13 cellular contexts compared by ENCODE assay signal in the genomic region with DNA sequence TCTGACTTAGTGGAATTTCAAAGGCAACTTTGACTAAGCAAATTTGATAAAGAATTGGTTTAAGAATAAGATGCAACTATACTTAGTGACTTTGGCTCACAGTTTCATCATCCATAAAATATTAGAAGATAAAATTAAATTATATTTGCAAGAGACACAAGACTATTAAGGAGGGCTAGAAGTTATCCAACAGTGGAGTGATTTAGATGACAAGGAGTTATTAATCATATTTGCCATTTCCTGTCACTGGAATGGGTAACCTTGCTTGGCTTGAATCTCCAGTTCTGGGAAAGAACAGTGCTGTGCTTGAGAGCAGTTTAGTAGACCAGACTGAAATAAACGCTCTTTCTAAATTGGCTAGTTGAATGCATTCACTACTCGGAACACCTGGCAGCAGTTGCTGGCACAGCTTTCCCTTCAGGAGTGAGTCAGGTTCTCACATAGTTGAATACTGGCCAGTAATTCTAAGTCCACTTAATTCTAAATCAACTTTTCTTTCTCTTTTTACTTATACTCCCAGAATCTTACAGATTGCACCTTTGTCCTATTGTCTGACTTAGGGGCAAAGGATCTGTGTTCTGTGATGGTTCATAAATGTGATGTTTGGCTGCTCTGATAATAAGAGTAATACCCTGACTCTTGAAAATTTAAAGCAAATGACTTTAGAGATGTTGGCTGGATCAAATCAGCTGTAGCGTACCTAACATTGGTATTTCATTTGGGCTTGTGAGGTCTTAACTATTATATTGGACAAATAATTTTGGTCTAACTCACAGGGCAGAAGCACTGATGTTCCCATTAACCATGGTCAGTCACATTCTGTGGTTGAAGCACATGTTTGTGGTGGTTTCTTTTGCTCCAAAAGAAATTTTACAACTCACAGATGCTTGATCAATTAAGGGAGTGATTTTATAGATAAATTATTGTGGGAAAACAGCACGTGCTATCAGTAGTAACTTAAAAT. TPM values are rescaled to one million over a fixed set of nuclear protein-coding genes. Genes with fewer than 3 reads are reported as not detected.
DNase-seq lines count a peak whose midpoint lies in the region; ATAC-seq, FAIRE-seq and TF ChIP-seq lines count a peak whose summit lies in the region.
"Had no signal": no experiment of that assay in that cellular context is flagged by ENCODE, and none has a peak within 500 bp of the region (broad histone marks: within the 10 kb centered on the region; RNA-seq: fewer than 3 reads in every experiment).

No MANE protein-coding gene starts in this region.

- H3K9me3 Mint-ChIP-seq in activated naive CD8-positive, alpha-beta T cell treated with anti-CD3 and anti-CD28 coated beads for 36 hours: no peaks in the 10 kb centered on the region
- H3K9me3 Mint-ChIP-seq: CD4-positive, alpha-beta memory T cell; dendritic cell treated with granulocyte-macrophage colony-stimulating factor and Interleukin-4, amounts not matched to agents 40 ng/mL and 50 ng/mL, for 4 days had no signal

- dilution Hi-C loops in endothelial cell of umbilical vein (cut with MboI; ENCODE audit: extremely low pct_ligation_motif_present, low sequenced_read_pairs): no loop called here

- H3K27me3 Mint-ChIP-seq in activated naive CD8-positive, alpha-beta T cell treated with anti-CD3 and anti-CD28 coated beads for 36 hours: no peaks in the 10 kb centered on the region
- H3K27me3 Mint-ChIP-seq: CD4-positive, alpha-beta memory T cell; dendritic cell treated with granulocyte-macrophage colony-stimulating factor and Interleukin-4, amounts not matched to agents 40 ng/mL and 50 ng/mL, for 4 days; T-helper 17 cell had no signal

- CTCF ChIA-PET in endothelial cell of umbilical vein (lab: Charles Lee): interaction anchor here (1.3 kb wide), 1 partner anchor 1947 kb away, joined by 3 read pairs; no protein-coding TSS in a partner anchor

- peaks cover 13% of the 10 kb centered on the region for H3K4me1 Mint-ChIP-seq in activated naive CD8-positive, alpha-beta T cell treated with anti-CD3 and anti-CD28 coated beads for 36 hours
- H3K4me1 Mint-ChIP-seq: T-helper 17 cell had no signal

- H3K27ac Mint-ChIP-seq in activated naive CD8-positive, alpha-beta T cell treated with anti-CD3 and anti-CD28 coated beads for 36 hours: no peak overlapping the region
- H3K27ac Mint-ChIP-seq: dendritic cell treated with granulocyte-macrophage colony-stimulating factor and Interleukin-4, amounts not matched to agents 40 ng/mL and 50 ng/mL, for 4 days; T-helper 17 cell had no signal

- H3K4me1 ChIP-seq in endothelial cell of umbilical vein (ENCODE audit: control insufficient read depth, extremely low read depth, insufficient read depth, low read length): peaks cover 8% of the 10 kb centered on the region

- no peaks in the 10 kb centered on the region for H3K9me3 ChIP-seq in endothelial cell of umbilical vein (replicated peaks; ENCODE audit: control insufficient read depth, insufficient read depth, low read length)

- H2AFZ ChIP-seq in endothelial cell of umbilical vein (ENCODE audit: low read depth, low read length): no peak overlapping the region

- no peak overlapping the region for H3K4me3 ChIP-seq in endothelial cell of umbilical vein (replicated peaks in 1 of 3; ENCODE audit: insufficient read depth in 1 of 3, low read depth in 1 of 3, low read length in 3 of 3)

- H3K27ac ChIP-seq in endothelial cell of umbilical vein (ENCODE audit: insufficient read depth, low read depth, low read length): no peak overlapping the region

- no peaks in the 10 kb centered on the region for H3K79me2 ChIP-seq in endothelial cell of umbilical vein (ENCODE audit: control insufficient read depth, insufficient read depth, low read length)

- no peaks in the 10 kb centered on the region for H4K20me1 ChIP-seq in endothelial cell of umbilical vein (replicated peaks; ENCODE audit: control insufficient read depth, extremely low read depth, insufficient read depth, low read length)

- intact Hi-C loops in endothelial cell of umbilical vein (cut with micrococcal nuclease): no loop called here

- peaks cover 6% of the 10 kb centered on the region for H3K36me3 Mint-ChIP-seq in activated naive CD8-positive, alpha-beta T cell treated with anti-CD3 and anti-CD28 coated beads for 36 hours

- no peak for FAIRE-seq in endothelial cell of umbilical vein (lab: Jason Lieb, UNC)
- FAIRE-seq: GM18507 had no signal

- BruUV-seq in endothelial cell of umbilical vein (replicated peaks; lab: Mats Ljungman, UMichigan): no TSS peak

- no peak overlapping the region for H3K4me2 ChIP-seq in endothelial cell of umbilical vein (ENCODE audit: insufficient read depth, low read length)

- POLR2A ChIA-PET in endothelial cell of umbilical vein (lab: Charles Lee): no interaction called here

- peak; percentile 52 for DNase-seq in EH (ENCODE audit: low read depth)
- DNase-seq in NCI-H226: peak; percentile 70
- peak; percentile 55 for DNase-seq in endothelial cell of umbilical vein (ENCODE audit: low read depth, low spot score)
- no peak for DNase-seq in omental fat pad (ENCODE audit: low spot score)
- DNase-seq in activated naive CD8-positive, alpha-beta T cell treated with anti-CD3 and anti-CD28 coated beads for 36 hours: no peak
- DNase-seq in NOMO-1 treated with dmso at 0.1 percent for 144 hours (lab: John Stamatoyannopoulos, UW; ENCODE audit: unreplicated experiment): no peak
- DNase-seq in activated effector memory CD4-positive, alpha-beta T cell treated with anti-CD3 and anti-CD28 coated beads, Interleukin-2, amount 50 U/mL, for 16 hours: no peak
- DNase-seq in hepatic stellate cell (ENCODE audit: low spot score): no peak
- DNase-seq: CD4-positive, alpha-beta memory T cell; NCI-H2171 treated with DMSO at 0.1 percent for 48 hours; T-helper 17 cell had no signal

- H3K9ac ChIP-seq in endothelial cell of umbilical vein (replicated peaks; ENCODE audit: extremely low read depth, insufficient read depth, low read length): no peak overlapping the region

- no peak for TF ChIP-seq POLR2A in endothelial cell of umbilical vein (IDR thresholded peaks at IDR 0.05; ENCODE audit: low read depth, low read length)

- H3K4me3 Mint-ChIP-seq in activated naive CD8-positive, alpha-beta T cell treated with anti-CD3 and anti-CD28 coated beads for 36 hours: no peak overlapping the region
- H3K4me3 Mint-ChIP-seq: CD4-positive, alpha-beta memory T cell; dendritic cell treated with granulocyte-macrophage colony-stimulating factor and Interleukin-4, amounts not matched to agents 40 ng/mL and 50 ng/mL, for 4 days; T-helper 17 cell had no signal

- no peaks in the 10 kb centered on the region for H3K9me1 ChIP-seq in endothelial cell of umbilical vein (replicated peaks; ENCODE audit: control insufficient read depth, extremely low read depth, insufficient read depth, low read length)

- peaks cover 2 to 7% of the 10 kb centered on the region in 2 experiments for H3K36me3 ChIP-seq in endothelial cell of umbilical vein (ENCODE audit: control insufficient read depth in 2 of 2, extremely low read depth in 1 of 2, insufficient read depth in 2 of 2, low read length in 2 of 2)

- ATAC-seq in omental fat pad (ENCODE audit: low FRiP score): peak; percentile 94
- ATAC-seq: T-helper 17 cell had no signal

- no peak for TF ChIP-seq CTCF in endothelial cell of umbilical vein (IDR thresholded peaks at IDR 0.05; ENCODE audit: extremely low read depth in 1 of 2, insufficient read depth in 1 of 2, low read depth in 1 of 2, low read length in 2 of 2)
- no peak for TF ChIP-seq CTCF in omental fat pad (IDR thresholded peaks at IDR 0.05)

- no peaks in the 10 kb centered on the region for H3K27me3 ChIP-seq in endothelial cell of umbilical vein (ENCODE audit: control insufficient read depth in 2 of 2, insufficient read depth in 2 of 2, low read length in 2 of 2)

TF ChIP-seq in endothelial cell of umbilical vein, 7 proteins besides CTCF, POLR2A, EP300 and RAD21:
- TF ChIP-seq JUN (IDR thresholded peaks at IDR 0.05; ENCODE audit: borderline replicate concordance, insufficient read depth, insufficient read length, low read depth): no peak
- no peak for TF ChIP-seq GATA2 (IDR thresholded peaks at IDR 0.05; ENCODE audit: insufficient read depth, insufficient read length, low read depth, low read length)
- no peak for TF ChIP-seq EZH2 (IDR thresholded peaks at IDR 0.05; ENCODE audit: borderline replicate concordance, low read depth, low read length, severe bottlenecking)
- TF ChIP-seq POLR2AphosphoS5 (IDR thresholded peaks at IDR 0.05; ENCODE audit: insufficient read depth, low read depth, low read length): no peak
- no peak for TF ChIP-seq FOS (IDR thresholded peaks at IDR 0.05; ENCODE audit: borderline replicate concordance, insufficient read depth, low read length)
- no peak for TF ChIP-seq MAX (IDR thresholded peaks at IDR 0.05; ENCODE audit: insufficient read depth, insufficient read length)
- TF ChIP-seq MYC (IDR thresholded peaks at IDR 0.05; ENCODE audit: low read depth, low read length): no peak

RNA-seq across cellular contexts. Expression of gene STMP1, which starts 16.6 kb away (rescaled TPM):
- 21.4 and 31.3 TPM in 2 replicates for total RNA-seq in endothelial cell of umbilical vein
- 13.5 and 17.1 TPM in 2 replicates for polyA plus RNA-seq in endothelial cell of umbilical vein
- polyA plus RNA-seq in endothelial cell of umbilical vein (2011; cell fraction: cytosol; rRNA removed): 18.3 and 20.0 TPM in 2 replicates
- polyA plus RNA-seq in endothelial cell of umbilical vein (2011; cell fraction: nucleus; rRNA removed): 8.8 and 12.0 TPM in 2 replicates
- polyA plus RNA-seq in endothelial cell of umbilical vein (2012): 22.9 and 30.7 TPM in 2 replicates
- 14.2 and 17.9 TPM in 2 replicates for polyA minus RNA-seq in endothelial cell of umbilical vein
- polyA minus RNA-seq in endothelial cell of umbilical vein (2011; cell fraction: cytosol; rRNA and poly(A)+ RNA removed): 14.6 TPM
- 13.0 and 16.7 TPM in 2 replicates for polyA minus RNA-seq in endothelial cell of umbilical vein (2011; cell fraction: nucleus; rRNA and poly(A)+ RNA removed)
- total RNA-seq in omental fat pad: 10 to 100 TPM in 3 of 4 donors, 1 to 10 TPM in 1; 9.4 to 26.8 (median 14.3) TPM
- total RNA-seq in activated naive CD8-positive, alpha-beta T cell treated with anti-CD3 and anti-CD28 coated beads for 36 hours: 10 to 100 TPM; 25.4 to 26.8 TPM

RNA-seq across cellular contexts. Expression of gene SLC13A4, which starts 49.1 kb away (rescaled TPM):
- total RNA-seq in endothelial cell of umbilical vein: not detected in 2 replicates
- not detected in 2 replicates for polyA plus RNA-seq in endothelial cell of umbilical vein
- not detected in 2 replicates for polyA plus RNA-seq in endothelial cell of umbilical vein (2011; cell fraction: cytosol; rRNA removed)
- polyA plus RNA-seq in endothelial cell of umbilical vein (2011; cell fraction: nucleus; rRNA removed): not detected in 2 replicates
- polyA plus RNA-seq in endothelial cell of umbilical vein (2012): 0.16 and 0.46 TPM in 2 replicates
- polyA minus RNA-seq in endothelial cell of umbilical vein: not detected in 2 replicates
- polyA minus RNA-seq in endothelial cell of umbilical vein (2011; cell fraction: cytosol; rRNA and poly(A)+ RNA removed): not detected
- polyA minus RNA-seq in endothelial cell of umbilical vein (2011; cell fraction: nucleus; rRNA and poly(A)+ RNA removed): not detected in 2 replicates
- total RNA-seq in omental fat pad: 1 to 10 TPM in 1 of 4 donors, under 1 TPM in 2, not detected in 1; 0.09 to 1.4 (median 0.79) TPM
- total RNA-seq in activated naive CD8-positive, alpha-beta T cell treated with anti-CD3 and anti-CD28 coated beads for 36 hours: not detected
- total RNA-seq: CD4-positive, alpha-beta memory T cell; T-helper 17 cell had no signal

Comparison
In these comparisons a context has a peak if more than half of its experiments do, and no peak if none do; other contexts are left out.
1. DNase-seq: peak in EH (single experiment), NCI-H226 (single experiment) and endothelial cell of umbilical vein (single experiment); none in omental fat pad (single experiment), activated naive CD8-positive, alpha-beta T cell treated with anti-CD3 and anti-CD28 coated beads for 36 hours (single experiment), NOMO-1 treated with dmso at 0.1 percent for 144 hours (single experiment), activated effector memory CD4-positive, alpha-beta T cell treated with anti-CD3 and anti-CD28 coated beads, Interleukin-2, amount 50 U/mL, for 16 hours (single experiment) and hepatic stellate cell (single experiment).